ENCODE assay signal across 19 cellular contexts in the genomic region with DNA sequence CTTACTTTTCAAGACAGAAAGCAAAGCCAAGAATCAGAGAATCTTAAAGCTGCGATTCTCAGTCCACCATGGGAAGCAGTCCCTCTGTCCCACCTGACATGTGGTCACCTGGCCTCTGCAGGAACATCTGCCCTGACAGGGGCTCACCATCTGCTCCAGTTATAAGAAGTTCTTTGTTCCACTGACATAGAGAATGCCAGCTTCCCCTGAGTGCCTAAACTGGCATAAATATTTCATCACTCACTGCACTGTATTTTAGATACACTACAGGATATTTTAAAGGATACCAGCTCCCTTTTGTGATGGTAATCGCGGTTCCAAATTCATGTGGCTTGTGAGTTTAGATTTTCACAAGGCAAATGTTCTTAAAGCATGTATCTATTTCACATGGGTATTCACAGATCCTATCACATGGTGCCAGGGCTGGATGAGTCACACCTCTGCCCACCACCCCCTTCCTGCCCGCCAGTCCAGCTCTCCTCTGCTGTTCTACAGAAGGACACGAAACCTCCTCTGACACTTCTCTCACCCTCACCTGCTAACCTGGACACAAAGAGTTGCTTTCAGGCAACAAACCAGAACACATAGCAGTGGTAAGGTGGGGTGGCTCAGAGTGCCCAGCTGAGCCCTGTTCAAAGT.
DNase-seq lines count a peak whose midpoint lies in the region; ATAC-seq and TF ChIP-seq lines count a peak whose summit lies in the region.
"Had no signal": no experiment of that assay in that cellular context is flagged by ENCODE, and none has a peak within 500 bp of the region (broad histone marks: within the 10 kb centered on the region; RNA-seq: fewer than 3 reads in every experiment).

No MANE protein-coding gene starts in this region.

- intact Hi-C loops in psoas muscle (cut with DNase I), result loop anchor here (5.0 kb wide), 2 partner anchors 43 to 1392 kb away; no protein-coding TSS in a partner anchor
- intact Hi-C loops in activated T-helper 1 cell treated with anti-CD3 and anti-CD28 coated beads, Interleukin-12 subunit alpha, Interleukin-12 subunit beta, Interleukin-2, Interleukin-4 antibody, amounts not matched to agents 30 ng/mL and 10 ng/mL and 1 ng/mL, durations not matched to agents 14 hours and 24 hours and 36 hours (cut with micrococcal nuclease), result no loop called here

- DNase-seq in EH (ENCODE audit: low read depth), result peak; percentile 19
- DNase-seq in NCI-H2107 treated with DMSO at 0.1 percent for 48 hours (lab: John Stamatoyannopoulos, UW; ENCODE audit: unreplicated experiment), result peak; percentile 53
- peak; percentile 10 for DNase-seq in dermis blood vessel endothelial cell
- DNase-seq in psoas muscle, result peak; percentile 41 to 79
- DNase-seq in activated T-helper 1 cell treated with anti-CD3 and anti-CD28 coated beads, Interleukin-12 subunit alpha, Interleukin-12 subunit beta, Interleukin-2, Interleukin-4 antibody, amounts not matched to agents 30 ng/mL and 10 ng/mL and 1 ng/mL, durations not matched to agents 14 hours and 24 hours and 36 hours (ENCODE audit: low spot score), result no peak
- no peak for DNase-seq in 8988T
- no peak for DNase-seq in NCI-H524 treated with DMSO at 0.1 percent for 48 hours (lab: John Stamatoyannopoulos, UW)
- DNase-seq: activated T-cell treated with anti-CD3 and anti-CD28 coated beads, Interleukin-2, amount 50 U/mL, for 24 hours; NCI-H1436; NCI-H748 treated with DMSO at 0.1 percent for 48 hours; stimulated activated CD4-positive, alpha-beta T cell treated with anti-CD3 and anti-CD28 coated beads, Interleukin-12 subunit alpha, Interleukin-12 subunit beta, amount 100 ng/mL, for 4 hours had no signal

- peaks cover 37% of the 10 kb centered on the region for H3K4me1 ChIP-seq in psoas muscle
- H3K4me1 ChIP-seq: adrenal gland had no signal

- H3K27ac Mint-ChIP-seq in activated T-helper 1 cell treated with anti-CD3 and anti-CD28 coated beads, Interleukin-12 subunit alpha, Interleukin-12 subunit beta, Interleukin-2, Interleukin-4 antibody, amounts not matched to agents 30 ng/mL and 10 ng/mL and 1 ng/mL, durations not matched to agents 14 hours and 24 hours and 36 hours, result no peak overlapping the region
- H3K27ac Mint-ChIP-seq: activated T-cell treated with anti-CD3 and anti-CD28 coated beads, Interleukin-2, amount 50 U/mL, for 24 hours; mesothelial cell of epicardium had no signal

- H3K9me3 ChIP-seq in psoas muscle, result no peaks in the 10 kb centered on the region
- H3K9me3 ChIP-seq: adrenal gland; BLaER1 treated with 17β-estradiol and CSF1 and Interleukin-3, amounts not matched to agents 10 nM and 100 nM had no signal

- ATAC-seq in psoas muscle, result peak; percentile 73 to 86 (median 78)
- no peak for ATAC-seq in HG03460 (IDR thresholded peaks at IDR 0.05; ENCODE audit: unreplicated experiment)
- ATAC-seq: GM12878, K562 had no signal

- H3K36me3 Mint-ChIP-seq in activated T-helper 1 cell treated with anti-CD3 and anti-CD28 coated beads, Interleukin-12 subunit alpha, Interleukin-12 subunit beta, Interleukin-2, Interleukin-4 antibody, amounts not matched to agents 30 ng/mL and 10 ng/mL and 1 ng/mL, durations not matched to agents 14 hours and 24 hours and 36 hours (ENCODE audit: low read depth), result no peaks in the 10 kb centered on the region
- H3K36me3 Mint-ChIP-seq: mesothelial cell of epicardium had no signal

- TF ChIP-seq CTCF in psoas muscle (IDR thresholded peaks at IDR 0.05), result no peak

- H3K4me3 ChIP-seq in psoas muscle, result no peak overlapping the region
- H3K4me3 ChIP-seq: adrenal gland; BLaER1 treated with 17β-estradiol and CSF1 and Interleukin-3, amounts not matched to agents 10 nM and 100 nM; GM12878; K562 had no signal

- H3K4me3 Mint-ChIP-seq in activated T-helper 1 cell treated with anti-CD3 and anti-CD28 coated beads, Interleukin-12 subunit alpha, Interleukin-12 subunit beta, Interleukin-2, Interleukin-4 antibody, amounts not matched to agents 30 ng/mL and 10 ng/mL and 1 ng/mL, durations not matched to agents 14 hours and 24 hours and 36 hours, result no peak overlapping the region
- H3K4me3 Mint-ChIP-seq: activated T-cell treated with anti-CD3 and anti-CD28 coated beads, Interleukin-2, amount 50 U/mL, for 24 hours; mesothelial cell of epicardium had no signal

- no peaks in the 10 kb centered on the region for H3K9me3 Mint-ChIP-seq in activated T-helper 1 cell treated with anti-CD3 and anti-CD28 coated beads, Interleukin-12 subunit alpha, Interleukin-12 subunit beta, Interleukin-2, Interleukin-4 antibody, amounts not matched to agents 30 ng/mL and 10 ng/mL and 1 ng/mL, durations not matched to agents 14 hours and 24 hours and 36 hours
- H3K9me3 Mint-ChIP-seq: activated T-cell treated with anti-CD3 and anti-CD28 coated beads, Interleukin-2, amount 50 U/mL, for 24 hours; mesothelial cell of epicardium had no signal

- H3K4me1 Mint-ChIP-seq in activated T-helper 1 cell treated with anti-CD3 and anti-CD28 coated beads, Interleukin-12 subunit alpha, Interleukin-12 subunit beta, Interleukin-2, Interleukin-4 antibody, amounts not matched to agents 30 ng/mL and 10 ng/mL and 1 ng/mL, durations not matched to agents 14 hours and 24 hours and 36 hours (ENCODE audit: low read depth), result no peaks in the 10 kb centered on the region
- H3K4me1 Mint-ChIP-seq: mesothelial cell of epicardium had no signal

- H3K27me3 ChIP-seq in psoas muscle (ENCODE audit: insufficient read depth in 3 of 3, low read length in 2 of 3), result no peaks in the 10 kb centered on the region
- H3K27me3 ChIP-seq: adrenal gland; BLaER1 treated with 17β-estradiol and CSF1 and Interleukin-3, amounts not matched to agents 10 nM and 100 nM had no signal

- H3K27ac ChIP-seq in psoas muscle, result peak overlapping the region; percentile 89
- H3K27ac ChIP-seq: adrenal gland; BLaER1 treated with 17β-estradiol and CSF1 and Interleukin-3, amounts not matched to agents 10 nM and 100 nM; epithelial cell of prostate; parathyroid adenoma had no signal

- no peaks in the 10 kb centered on the region for H3K36me3 ChIP-seq in psoas muscle (ENCODE audit: insufficient read depth in 1 of 2, low read depth in 1 of 2)
- H3K36me3 ChIP-seq: adrenal gland had no signal

- H3K27me3 Mint-ChIP-seq in activated T-helper 1 cell treated with anti-CD3 and anti-CD28 coated beads, Interleukin-12 subunit alpha, Interleukin-12 subunit beta, Interleukin-2, Interleukin-4 antibody, amounts not matched to agents 30 ng/mL and 10 ng/mL and 1 ng/mL, durations not matched to agents 14 hours and 24 hours and 36 hours (ENCODE audit: insufficient read depth), result no peaks in the 10 kb centered on the region
- H3K27me3 Mint-ChIP-seq: activated T-cell treated with anti-CD3 and anti-CD28 coated beads, Interleukin-2, amount 50 U/mL, for 24 hours had no signal

- 47 to 68% (median 48%) methylated on average over 5 of the region's 5 CpGs for WGBS in psoas muscle, 3 donors

Comparison
In these comparisons a context has a peak if more than half of its experiments do, and no peak if none do; other contexts are left out.
1. DNase-seq: peak in EH (single experiment), NCI-H2107 treated with DMSO at 0.1 percent for 48 hours (single experiment), dermis blood vessel endothelial cell (single experiment) and psoas muscle (2 of 2); none in activated T-helper 1 cell treated with anti-CD3 and anti-CD28 coated beads, Interleukin-12 subunit alpha, Interleukin-12 subunit beta, Interleukin-2, Interleukin-4 antibody, amounts not matched to agents 30 ng/mL and 10 ng/mL and 1 ng/mL, durations not matched to agents 14 hours and 24 hours and 36 hours (single experiment), 8988T (single experiment) and NCI-H524 treated with DMSO at 0.1 percent for 48 hours (single experiment).